Comparison of ENCODE assay signal across 7 cellular contexts in the genomic region with DNA sequence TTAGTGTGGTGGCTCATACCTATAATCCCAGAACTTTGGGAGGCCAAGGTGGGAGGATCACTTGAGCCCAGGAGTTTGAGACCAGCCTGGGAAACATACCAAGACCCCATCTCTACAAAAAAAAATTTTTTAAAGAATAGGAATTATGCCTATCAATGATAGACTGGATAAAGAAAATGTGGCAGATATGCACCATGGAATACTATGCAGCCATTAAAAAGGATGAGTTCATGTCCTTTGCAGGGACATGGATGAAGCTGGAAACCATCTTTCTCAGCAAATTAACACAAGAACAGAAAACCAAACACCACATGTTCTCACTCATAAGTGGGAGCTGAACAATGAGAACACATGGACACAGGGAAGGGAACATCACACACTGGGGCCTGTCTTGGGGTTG. TPM values are rescaled to one million over a fixed set of nuclear protein-coding genes. Genes with fewer than 3 reads are reported as not detected.
"Had no signal": no experiment of that assay in that cellular context is flagged by ENCODE, and none has a peak within 500 bp of the region (broad histone marks: within the 10 kb centered on the region; RNA-seq: fewer than 3 reads in every experiment).

No MANE protein-coding gene starts in this region.

RNA-seq across cellular contexts. Expression of gene NOX5, which starts 54.8 kb away (rescaled TPM):
- total RNA-seq: left ventricle myocardium inferior, left ventricle myocardium superior, lower lobe of right lung, lung microvascular endothelial cell, mononuclear cell had no signal
- polyA plus RNA-seq: hepatocyte; naive thymus-derived CD4-positive, alpha-beta T cell had no signal
